Comparison of ENCODE assay signal across 26 cellular contexts in genomic region chr6:79119217-79119616, GRCh38.
"Had no signal": no experiment of that assay in that cellular context is flagged by ENCODE, and none has a peak within 500 bp of the region (broad histone marks: within the 10 kb centered on the region; RNA-seq: fewer than 3 reads in every experiment).

No MANE protein-coding gene starts in this region.

- DNase-seq: hypothalamus; immature natural killer cell; kidney; left colon; left lung; lower lobe of right lung; mammary epithelial cell; mesenchymal stem cell; naive thymus-derived CD8-positive, alpha-beta T cell; nucleus accumbens; pancreas; posterior cingulate gyrus; retina; right cardiac atrium; stimulated activated CD4-positive, alpha-beta T cell treated with anti-CD3 and anti-CD28 coated beads, Interleukin-12 subunit alpha, Interleukin-12 subunit beta, amount 100 ng/mL, for 4 hours; stimulated activated CD4-positive, alpha-beta T cell treated with anti-CD3 and anti-CD28 coated beads, Interleukin-15, amount 100 ng/mL, for 24 hours; stimulated activated CD4-positive, alpha-beta T cell treated with anti-CD3 and anti-CD28 coated beads, Interleukin-4, amount 100 ng/mL, for 24 hours; stimulated activated naive CD4-positive, alpha-beta T cell; tibial artery; trophoblast cell; upper lobe of right lung had no signal

- H3K4me1 ChIP-seq: left lung, lower lobe of right lung, pancreas, prostate gland, suprapubic skin, tibial artery, upper lobe of right lung had no signal

- ATAC-seq: left colon; left lung; lower lobe of right lung; naive thymus-derived CD8-positive, alpha-beta T cell; pancreas; right cardiac atrium; stimulated activated effector memory CD8-positive, alpha-beta T cell treated with anti-CD3 and anti-CD28 coated beads, Interleukin-12 subunit alpha, Interleukin-12 subunit beta, amount 100 ng/mL, for 72 hours; upper lobe of right lung had no signal

- FAIRE-seq: urothelium cell line had no signal

- H3K4me3 ChIP-seq: left lung, lower lobe of right lung, pancreas, prostate gland, suprapubic skin, thoracic aorta, tibial artery, upper lobe of right lung had no signal

- H3K27me3 ChIP-seq: left lung, pancreas, suprapubic skin, tibial artery, upper lobe of right lung had no signal

- H3K27ac ChIP-seq: left lung, lower lobe of right lung, pancreas, prostate gland, suprapubic skin, thoracic aorta, tibial artery, upper lobe of right lung had no signal

- H3K9me3 ChIP-seq: left lung, lower lobe of right lung, pancreas, prostate gland, suprapubic skin, thoracic aorta, upper lobe of right lung had no signal

- H3K36me3 ChIP-seq: left lung, lower lobe of right lung, pancreas, prostate gland, suprapubic skin, thoracic aorta, tibial artery, upper lobe of right lung had no signal
